In genomic region chr19:7799640-7800355, GRCh38 we compare ENCODE assay signal across 8 cellular contexts. TPM values are rescaled to one million over a fixed set of nuclear protein-coding genes. Genes with fewer than 3 reads are reported as not detected.
DNase-seq lines count a peak whose midpoint lies in the region; ATAC-seq, FAIRE-seq and TF ChIP-seq lines count a peak whose summit lies in the region.

No MANE protein-coding gene starts in this region.

- H3K9me3 ChIP-seq in neuron (ENCODE audit: low read length): peaks cover 3% of the 10 kb centered on the region
- no peaks in the 10 kb centered on the region for H3K9me3 ChIP-seq in suprapubic skin

- intact Hi-C loops in Calu3 (cut with micrococcal nuclease; ENCODE audit: unreplicated experiment): loop anchor here (1.0 to 10.0 kb wide), 4 partner anchors 52 to 445 kb away; partner anchors contain the start of genes CD209 and TRAPPC5

- H2AFZ ChIP-seq in neuron (ENCODE audit: low read depth, low read length): peak overlapping the region; percentile 83

- no peak for TF ChIP-seq POLR2A in suprapubic skin (IDR thresholded peaks at IDR 0.05)

- H3K36me3 Mint-ChIP-seq in Calu3 (ENCODE audit: insufficient read depth, unreplicated experiment): peaks cover under 1% of the 10 kb centered on the region

- WGBS in suprapubic skin: 2% methylated on average over 34 of the region's 34 CpGs

- H3K4me1 ChIP-seq in neuron (ENCODE audit: insufficient read depth, low read length) (peaks cover 9% of the 10 kb centered on the region), suprapubic skin (peaks cover 16% of the 10 kb centered on the region)

- H3K4me3 ChIP-seq in neuron (ENCODE audit: low read length) (peak overlapping the region; percentile 36), suprapubic skin (peak overlapping the region; percentile 26)

- CTCF ChIA-PET in Calu3 (lab: Charles Lee): interaction anchor here (0.6 to 2.5 kb wide), 7 partner anchors 16 to 609 kb away, joined by 3 to 33 read pairs (median 5); partner anchors contain the start of gene TRAPPC5

- no peak overlapping the region for H3K27ac Mint-ChIP-seq in Calu3 (ENCODE audit: unreplicated experiment)

- TF ChIP-seq CTCF in Calu3 (IDR thresholded peaks at IDR 0.05; ENCODE audit: unreplicated experiment) (peak; percentile 15), suprapubic skin (IDR thresholded peaks at IDR 0.05) (peak; percentile 28 to 52)

- DNase-seq in Calu3 (peak; percentile 74), Kasumi-1 (lab: John Stamatoyannopoulos, UW) (peak; percentile 77 to 78), RPMI7951 (ENCODE audit: low read depth) (peak; percentile 64), frontal cortex (ENCODE audit: low spot score in 2 of 2) (peak; percentile 45 to 74), suprapubic skin (ENCODE audit: low spot score in 2 of 2) (peak in 1 of 2 donors; percentile 75)
- DNase-seq in activated effector memory CD4-positive, alpha-beta T cell treated with anti-CD3 and anti-CD28 coated beads, Interleukin-2, amount 50 U/mL, for 16 hours: peak; percentile 83

- no peak for TF ChIP-seq EP300 in suprapubic skin (IDR thresholded peaks at IDR 0.05)

- peaks cover 13% of the 10 kb centered on the region for H3K27me3 Mint-ChIP-seq in Calu3 (ENCODE audit: unreplicated experiment)

- H3K4me3 Mint-ChIP-seq in Calu3 (ENCODE audit: low read depth, unreplicated experiment): peak overlapping the region; percentile 19

- H3K27ac ChIP-seq in suprapubic skin: no peak overlapping the region

- BruUV-seq in Calu3 (replicated peaks; lab: Mats Ljungman, UMichigan): no TSS peak

- H3K36me3 ChIP-seq in neuron (ENCODE audit: insufficient read depth, low read length) (no peaks in the 10 kb centered on the region), suprapubic skin (no peaks in the 10 kb centered on the region)

- H3K4me1 Mint-ChIP-seq in Calu3 (ENCODE audit: low read depth, unreplicated experiment): no peaks in the 10 kb centered on the region

- no peak for ATAC-seq in HG03460 (IDR thresholded peaks at IDR 0.05; ENCODE audit: unreplicated experiment)

- FAIRE-seq in frontal cortex (lab: Jason Lieb, UNC): peak; percentile 74

- no peaks in the 10 kb centered on the region for H3K9me3 Mint-ChIP-seq in Calu3 (ENCODE audit: low read depth, unreplicated experiment)

- H3K27me3 ChIP-seq in neuron (ENCODE audit: insufficient read depth, low read length): peaks cover 8% of the 10 kb centered on the region
- H3K27me3 ChIP-seq in suprapubic skin: peaks cover 12% of the 10 kb centered on the region

RNA-seq across cellular contexts. Expression of gene EVI5L, which starts 30.2 kb away (rescaled TPM):
- total RNA-seq in Calu3 (2022): 12.2 and 12.5 TPM in 2 replicates
- 6.8 and 8.1 TPM in 2 replicates for total RNA-seq in RPMI7951 (2014; rRNA removed; shearing (Covaris generic))
- total RNA-seq in frontal cortex: 47.7 TPM
- 10 to 100 TPM; 17.2 to 29.4 (median 25.6) TPM for total RNA-seq in suprapubic skin

RNA-seq across cellular contexts. Expression of gene CLEC4M, which starts 36.8 kb away (rescaled TPM):
- total RNA-seq in Calu3 (2022) (not detected in 2 replicates), frontal cortex (not detected), suprapubic skin (not detected)
- total RNA-seq in RPMI7951 (2014; rRNA removed; shearing (Covaris generic)): not detected in 2 replicates

RNA-seq across cellular contexts. Expression of gene CD209, which starts 52.5 kb away (rescaled TPM):
- total RNA-seq in Calu3 (2022): not detected in 2 replicates
- not detected in 2 replicates for total RNA-seq in RPMI7951 (2014; rRNA removed; shearing (Covaris generic))
- total RNA-seq in frontal cortex: 0.82 TPM
- 1 to 10 TPM in 1 of 4 donors, under 1 TPM in 3; 0.16 to 1.6 (median 0.50) TPM for total RNA-seq in suprapubic skin
